Comparison of ENCODE assay signal across 8 cellular contexts in the genomic region with DNA sequence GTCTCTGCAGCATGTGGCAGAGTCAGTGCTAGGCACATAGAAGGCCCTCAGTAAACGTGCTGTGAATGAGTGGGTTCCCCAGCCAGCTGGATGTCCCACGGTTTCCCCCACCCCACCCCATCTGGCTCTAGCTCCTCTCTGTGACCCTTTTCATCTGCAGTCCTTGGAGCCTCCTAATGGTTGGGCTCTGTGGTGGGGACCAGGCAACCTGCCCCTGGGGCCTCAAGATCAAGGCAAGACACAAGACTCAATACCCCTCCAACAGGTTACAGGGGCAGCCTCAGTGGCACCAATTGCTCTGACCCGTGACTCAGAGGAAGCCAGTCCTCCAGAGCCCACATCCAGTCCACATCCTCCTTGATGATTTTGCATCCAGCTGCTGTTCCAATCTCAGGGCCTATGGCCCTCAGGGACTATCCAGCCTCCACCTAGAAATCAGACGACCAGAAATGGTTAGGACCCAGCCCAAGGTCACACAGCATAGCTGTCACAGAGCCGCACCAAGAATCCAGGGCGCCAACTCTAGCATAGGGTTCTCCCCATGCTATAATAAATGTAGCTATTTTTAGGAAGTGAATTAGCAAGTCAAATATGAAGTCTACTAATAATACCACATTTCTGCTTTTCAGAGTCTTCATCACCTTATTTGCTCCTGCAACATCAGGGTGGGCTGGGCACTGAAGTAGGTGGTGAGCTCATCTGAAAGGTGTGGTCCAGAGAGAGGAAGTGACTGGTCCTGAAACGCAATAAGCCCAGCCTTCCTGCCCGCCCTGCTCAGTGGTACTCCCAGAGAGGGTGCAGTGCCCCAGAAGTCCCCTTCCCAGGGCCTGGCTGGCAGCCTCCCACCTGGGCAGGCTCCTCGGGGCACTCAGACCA. TPM values are rescaled to one million over a fixed set of nuclear protein-coding genes. Genes with fewer than 3 reads are reported as not detected.
DNase-seq lines count a peak whose midpoint lies in the region; ATAC-seq and TF ChIP-seq lines count a peak whose summit lies in the region.

No MANE protein-coding gene starts in this region.

- intact Hi-C loops in left colon (cut with DNase I, micrococcal nuclease), result loop anchor here in 1 of 2 donors (5.0 kb wide), 1 partner anchor 52 kb away; no protein-coding TSS in a partner anchor

- no peak overlapping the region for H3K4me3 ChIP-seq in HL-60 (replicated peaks; ENCODE audit: insufficient read depth, low read length)

- no peaks in the 10 kb centered on the region for H3K27me3 ChIP-seq in HL-60 (ENCODE audit: insufficient read depth, poor library complexity, severe bottlenecking)

- TF ChIP-seq CTCF in GM13976 (IDR thresholded peaks at IDR 0.05; ENCODE audit: borderline replicate concordance, control extremely low read depth, extremely low read depth, insufficient read depth, missing control alignments) (no peak), HL-60 (IDR thresholded peaks at IDR 0.05; ENCODE audit: insufficient read depth, low read length) (no peak)

- ATAC-seq in GM21447 (IDR thresholded peaks at IDR 0.05; ENCODE audit: unreplicated experiment) (peak; percentile 51), left colon (peak; percentile 33)

- in situ Hi-C loops in GM13976 (cut with MboI; ENCODE audit: low sequenced_read_pairs, unreplicated experiment), result loop anchor here (5.0 kb wide), 1 partner anchor 52 kb away; no protein-coding TSS in a partner anchor

- DNase-seq in GM13976 (ENCODE audit: low spot score) (peak; percentile 88), HL-60 (ENCODE audit: low read depth in 1 of 2, low spot score in 1 of 2) (peak; percentile 45 to 48), left colon (no peak), hepatic stellate cell (ENCODE audit: low spot score) (no peak), NCI-H1694 treated with DMSO at 0.1 percent for 48 hours (lab: John Stamatoyannopoulos, UW) (no peak), NCI-H446 (lab: John Stamatoyannopoulos, UW) (no peak)
- DNase-seq in activated CD4-positive, alpha-beta T cell treated with anti-CD3 and anti-CD28 coated beads, Interleukin-2, amount 50 U/mL, for 48 hours, result peak; percentile 71 to 77

- no peak overlapping the region for H3K27ac ChIP-seq in HL-60 (replicated peaks)

RNA-seq across cellular contexts. Expression of gene CYP11A1, which starts 17.4 kb away (rescaled TPM):
- under 1 TPM in 1 of 2 donors, not detected in 1; 0.31 TPM for total RNA-seq in left colon

RNA-seq across cellular contexts. Expression of gene SEMA7A, which starts 49.0 kb away (rescaled TPM):
- 1 to 10 TPM in 1 of 2 donors, under 1 TPM in 1; 0.79 to 1.7 TPM for total RNA-seq in left colon

Comparison
In these comparisons a context has a peak if more than half of its experiments do, and no peak if none do; other contexts are left out.
1. DNase-seq: peak in GM13976 (single experiment), HL-60 (2 of 2) and activated CD4-positive, alpha-beta T cell treated with anti-CD3 and anti-CD28 coated beads, Interleukin-2, amount 50 U/mL, for 48 hours (2 of 2); none in left colon (0 of 2), hepatic stellate cell (single experiment), NCI-H1694 treated with DMSO at 0.1 percent for 48 hours (single experiment) and NCI-H446 (0 of 2).